ENCODE assay signal across 18 cellular contexts in genomic region chr2:50476174-50476573, GRCh38.
DNase-seq lines count a peak whose midpoint lies in the region; ATAC-seq, FAIRE-seq and TF ChIP-seq lines count a peak whose summit lies in the region.
"Had no signal": no experiment of that assay in that cellular context is flagged by ENCODE, and none has a peak within 500 bp of the region (broad histone marks: within the 10 kb centered on the region; RNA-seq: fewer than 3 reads in every experiment).

No MANE protein-coding gene starts in this region.

- no peak overlapping the region for H3K27ac Mint-ChIP-seq in activated naive CD4-positive, alpha-beta T cell treated with anti-CD3 and anti-CD28 coated beads for 36 hours
- H3K27ac Mint-ChIP-seq: activated CD4-positive, alpha-beta memory T cell treated with anti-CD3 and anti-CD28 coated beads for 36 hours; activated T-helper 2 cell treated with anti-CD3 and anti-CD28 coated beads, Interferon-gamma antibody, Interleukin-2, Interleukin-4, amounts not matched to agents 10 μg/mL and 5 μg/mL and 100 μg/mL, durations not matched to agents 14 hours and 24 hours and 36 hours had no signal

- H3K4me1 ChIP-seq in HCT116 (ENCODE audit: control insufficient read depth in 1 of 2, insufficient read depth in 2 of 2, low read length in 2 of 2): no peaks in the 10 kb centered on the region
- H3K4me1 ChIP-seq: esophagus muscularis mucosa had no signal

- H3K9me2 ChIP-seq in HCT116 (ENCODE audit: insufficient read depth): no peaks in the 10 kb centered on the region

- POLR2A ChIA-PET in HCT116 (lab: Charles Lee): no interaction called here

- intact Hi-C loops in HCT116 (cut with micrococcal nuclease): loop anchor here (5.0 kb wide), 1 partner anchor 1529 kb away; no protein-coding TSS in a partner anchor
- intact Hi-C loops in activated naive CD4-positive, alpha-beta T cell treated with anti-CD3 and anti-CD28 coated beads for 36 hours (cut with micrococcal nuclease): no loop called here

- H3K27me3 Mint-ChIP-seq in activated naive CD4-positive, alpha-beta T cell treated with anti-CD3 and anti-CD28 coated beads for 36 hours (ENCODE audit: low read depth): peaks cover 5% of the 10 kb centered on the region
- H3K27me3 Mint-ChIP-seq: activated CD4-positive, alpha-beta memory T cell treated with anti-CD3 and anti-CD28 coated beads for 36 hours had no signal

- no peak overlapping the region for H3K4me3 Mint-ChIP-seq in activated naive CD4-positive, alpha-beta T cell treated with anti-CD3 and anti-CD28 coated beads for 36 hours
- H3K4me3 Mint-ChIP-seq: activated CD4-positive, alpha-beta memory T cell treated with anti-CD3 and anti-CD28 coated beads for 36 hours had no signal

- no peaks in the 10 kb centered on the region for H4K20me1 ChIP-seq in HCT116 (ENCODE audit: insufficient read depth)
- H4K20me1 ChIP-seq: BLaER1 treated with 17β-estradiol and CSF1 and Interleukin-3, amounts not matched to agents 10 nM and 100 nM had no signal

- RAD21 ChIA-PET in HCT116 (lab: Charles Lee; ENCODE audit: low non-redundant PET in 1 of 2, low total read pairs in 2 of 2, uncharacterized antibody in 2 of 2, unreplicated experiment in 2 of 2): no interaction called here

- no peak overlapping the region for H3K4me3 ChIP-seq in HCT116 (replicated peaks in 1 of 2; ENCODE audit: low read depth in 1 of 2, low read length in 2 of 2)
- H3K4me3 ChIP-seq: BLaER1 treated with 17β-estradiol and CSF1 and Interleukin-3, amounts not matched to agents 10 nM and 100 nM; coronary artery; esophagus muscularis mucosa; MG63; ovary; SK-N-MC had no signal

- no peaks in the 10 kb centered on the region for H3K36me3 ChIP-seq in HCT116 (ENCODE audit: control insufficient read depth in 1 of 2, insufficient read depth in 2 of 2, low read length in 2 of 2)
- H3K36me3 ChIP-seq: BLaER1 treated with 17β-estradiol and CSF1 and Interleukin-3, amounts not matched to agents 10 nM and 100 nM; esophagus muscularis mucosa; MG63; ovary had no signal

- peak; percentile 9 for TF ChIP-seq CTCF in D721Med (IDR thresholded peaks at IDR 0.05; ENCODE audit: insufficient read depth, missing control alignments)
- peak in 2 of 3 experiments; percentile 45 to 46; a peak in 4 of 6 replicates for TF ChIP-seq CTCF in HCT116 (IDR thresholded peaks at IDR 0.05 in 2 of 3, conservative IDR thresholded peaks at IDR 0.05 in 1 of 3; ENCODE audit: borderline replicate concordance in 1 of 3, insufficient read depth in 1 of 3, low read depth in 2 of 3, low read length in 2 of 3)
- TF ChIP-seq CTCF in VCaP (conservative IDR thresholded peaks at IDR 0.05): 0 out of 2 replicates have a peak, but pooled peaks have one; percentile 7

- no peak overlapping the region for H3K4me2 ChIP-seq in HCT116 (ENCODE audit: low read length)

- DNase-seq in D721Med (ENCODE audit: insufficient read length, low spot score): no peak
- DNase-seq in HCT116 (ENCODE audit: low read depth, low spot score): no peak
- DNase-seq in left lobe of liver (ENCODE audit: low spot score): no peak
- no peak for DNase-seq in activated T-cell treated with anti-CD3 and anti-CD28 coated beads, Interleukin-2, amount 50 U/mL, for 1 hour
- no peak for DNase-seq in activated naive CD4-positive, alpha-beta T cell treated with anti-CD3 and anti-CD28 coated beads for 36 hours
- DNase-seq: activated CD4-positive, alpha-beta memory T cell treated with anti-CD3 and anti-CD28 coated beads for 36 hours; MG63; NCI-H2171; ovary; small intestine; stimulated activated naive CD4-positive, alpha-beta T cell treated with Interleukin-2 at 50 U/mL for 16 hours had no signal

- no TSS peak for BruUV-seq in HCT116 (replicated peaks; lab: Mats Ljungman, UMichigan)

- ATAC-seq in HCT116 (peak; percentile 34; the same call in 1 of the 2 replicates), left lobe of liver (peak; percentile 20), GM18861 (IDR thresholded peaks at IDR 0.05; ENCODE audit: unreplicated experiment) (no peak)

- H3K4me1 Mint-ChIP-seq in activated naive CD4-positive, alpha-beta T cell treated with anti-CD3 and anti-CD28 coated beads for 36 hours (ENCODE audit: low read depth): no peaks in the 10 kb centered on the region

- no peaks in the 10 kb centered on the region for H3K9me3 ChIP-seq in HCT116 (ENCODE audit: control insufficient read depth in 1 of 2, insufficient read depth in 1 of 2, low read depth in 1 of 2, low read length in 2 of 2)
- H3K9me3 ChIP-seq: BLaER1 treated with 17β-estradiol and CSF1 and Interleukin-3, amounts not matched to agents 10 nM and 100 nM; esophagus muscularis mucosa; MG63; ovary had no signal

- H3K9me3 Mint-ChIP-seq in activated naive CD4-positive, alpha-beta T cell treated with anti-CD3 and anti-CD28 coated beads for 36 hours: no peaks in the 10 kb centered on the region
- H3K9me3 Mint-ChIP-seq: activated CD4-positive, alpha-beta memory T cell treated with anti-CD3 and anti-CD28 coated beads for 36 hours; activated T-helper 2 cell treated with anti-CD3 and anti-CD28 coated beads, Interferon-gamma antibody, Interleukin-2, Interleukin-4, amounts not matched to agents 10 μg/mL and 5 μg/mL and 100 μg/mL, durations not matched to agents 14 hours and 24 hours and 36 hours had no signal

- TF ChIP-seq RAD21 in HCT116 (IDR thresholded peaks at IDR 0.05; ENCODE audit: low read depth): no peak; the same call in 1 of the 2 replicates

- H3K27ac ChIP-seq in HCT116 (ENCODE audit: low read depth, low read length): no peak overlapping the region
- H3K27ac ChIP-seq in VCaP: no peak overlapping the region
- H3K27ac ChIP-seq: BLaER1 treated with 17β-estradiol and CSF1 and Interleukin-3, amounts not matched to agents 10 nM and 100 nM; coronary artery; esophagus muscularis mucosa; ovary; SK-N-MC had no signal

- CTCF ChIA-PET in HCT116 (lab: Charles Lee): no interaction called here
- CTCF ChIA-PET in activated naive CD4-positive, alpha-beta T cell treated with anti-CD3 and anti-CD28 coated beads for 36 hours (lab: Charles Lee): interaction anchor here (0.6 kb wide), 1 partner anchor 12 kb away, joined by 3 read pairs; no protein-coding TSS in a partner anchor

- H2AFZ ChIP-seq in HCT116 (ENCODE audit: low read depth, low read length, poor library complexity, severe bottlenecking): no peak overlapping the region

- H3K9ac ChIP-seq in HCT116 (ENCODE audit: low read length): no peak overlapping the region
- H3K9ac ChIP-seq: BLaER1 treated with 17β-estradiol and CSF1 and Interleukin-3, amounts not matched to agents 10 nM and 100 nM had no signal

- no peak for TF ChIP-seq POLR2A in HCT116 (IDR thresholded peaks at IDR 0.05; ENCODE audit: borderline replicate concordance, extremely low read depth, insufficient read depth, insufficient read length)

- no peaks in the 10 kb centered on the region for H3K79me2 ChIP-seq in HCT116 (ENCODE audit: insufficient read depth, low read length)

- FAIRE-seq in D721Med (lab: Jason Lieb, UNC): no peak
- FAIRE-seq: small intestine had no signal

- 0 out of 2 replicates have a peak, but pooled peaks cover 4% of the 10 kb centered on the region for H3K27me3 ChIP-seq in HCT116 (ENCODE audit: insufficient read depth, low read length)
- H3K27me3 ChIP-seq: BLaER1 treated with 17β-estradiol and CSF1 and Interleukin-3, amounts not matched to agents 10 nM and 100 nM; esophagus muscularis mucosa; MG63; ovary had no signal

- no peaks in the 10 kb centered on the region for H3K36me3 Mint-ChIP-seq in activated naive CD4-positive, alpha-beta T cell treated with anti-CD3 and anti-CD28 coated beads for 36 hours (ENCODE audit: low read depth)
- H3K36me3 Mint-ChIP-seq: activated CD4-positive, alpha-beta memory T cell treated with anti-CD3 and anti-CD28 coated beads for 36 hours had no signal

TF ChIP-seq in HCT116, 20 proteins besides CTCF, POLR2A, EP300 and RAD21 (continues in another document):
- TF ChIP-seq MAX (IDR thresholded peaks at IDR 0.05) (no peak), ZNF274 (IDR thresholded peaks at IDR 0.05; ENCODE audit: low read depth, low read length) (no peak), EZH2phosphoT487 (IDR thresholded peaks at IDR 0.05; ENCODE audit: borderline replicate concordance) (no peak), POLR2AphosphoS5 (IDR thresholded peaks at IDR 0.05; ENCODE audit: low read depth, low read length) (no peak), YY1 (IDR thresholded peaks at IDR 0.05; ENCODE audit: extremely low read depth, insufficient replicate concordance, low read depth, low read length) (no peak), ZFX (IDR thresholded peaks at IDR 0.05) (no peak), ZBTB33 (IDR thresholded peaks at IDR 0.05; ENCODE audit: extremely low read depth, insufficient replicate concordance, low read length) (no peak), SRF (IDR thresholded peaks at IDR 0.05; ENCODE audit: low read depth) (no peak), JUND (IDR thresholded peaks at IDR 0.05) (no peak), ELF1 (IDR thresholded peaks at IDR 0.05; ENCODE audit: borderline replicate concordance, low read depth) (no peak), EZH2 (IDR thresholded peaks at IDR 0.05) (no peak), EGR1 (IDR thresholded peaks at IDR 0.05; ENCODE audit: low read depth) (no peak), CEBPB (IDR thresholded peaks at IDR 0.05; ENCODE audit: low read depth) (no peak), TCF7L2 (IDR thresholded peaks at IDR 0.05; ENCODE audit: borderline replicate concordance, extremely low read depth, insufficient read depth, insufficient read length) (no peak), SIN3A (IDR thresholded peaks at IDR 0.05; ENCODE audit: low read depth) (no peak)
